In genomic region chr15:36887214-36888017, GRCh38 we compare ENCODE assay signal across 9 cellular contexts.
DNase-seq lines count a peak whose midpoint lies in the region; ATAC-seq and TF ChIP-seq lines count a peak whose summit lies in the region.
"Had no signal": no experiment of that assay in that cellular context is flagged by ENCODE, and none has a peak within 500 bp of the region (broad histone marks: within the 10 kb centered on the region; RNA-seq: fewer than 3 reads in every experiment).

No MANE protein-coding gene starts in this region.

- ATAC-seq in GM19397 (IDR thresholded peaks at IDR 0.05; ENCODE audit: unreplicated experiment) (no peak), GM19452 (IDR thresholded peaks at IDR 0.05; ENCODE audit: unreplicated experiment) (no peak), HG02763 (IDR thresholded peaks at IDR 0.05; ENCODE audit: unreplicated experiment) (no peak)

- no peak for TF ChIP-seq CTCF in right atrium auricular region (IDR thresholded peaks at IDR 0.05)

- H3K4me1 ChIP-seq in adipocyte (ENCODE audit: control insufficient read depth, insufficient read depth, low read length) (peaks cover 18% of the 10 kb centered on the region), right atrium auricular region (peaks cover 0 to 30% of the 10 kb centered on the region in 2 donors), rectal smooth muscle tissue (ENCODE audit: control insufficient read depth, insufficient read depth, low read length) (peaks cover 25% of the 10 kb centered on the region)

- H3K9me3 ChIP-seq in adipocyte (ENCODE audit: control insufficient read depth, low read length) (no peaks in the 10 kb centered on the region), right atrium auricular region (no peaks in the 10 kb centered on the region)

- H3K36me3 ChIP-seq in adipocyte (ENCODE audit: control insufficient read depth, insufficient read depth, low read length, severe bottlenecking) (peaks cover 20% of the 10 kb centered on the region), right atrium auricular region (peaks cover 11% of the 10 kb centered on the region), rectal smooth muscle tissue (ENCODE audit: control insufficient read depth, insufficient read depth, low read length) (no peaks in the 10 kb centered on the region)

- DNase-seq in GM03348 (ENCODE audit: low spot score) (peak; percentile 52), adipocyte (ENCODE audit: low read depth) (no peak), right atrium auricular region (ENCODE audit: low spot score) (no peak), NCI-H2107 (lab: John Stamatoyannopoulos, UW) (no peak)
- DNase-seq: DND-41 had no signal

- peak overlapping the region; percentile 76 for H3K4me3 ChIP-seq in adipocyte (ENCODE audit: low read length)
- peak overlapping the region; percentile 16 to 37 for H3K4me3 ChIP-seq in right atrium auricular region
- peak overlapping the region; percentile 23 for H3K4me3 ChIP-seq in rectal smooth muscle tissue (ENCODE audit: low read length)

- H3K9ac ChIP-seq in adipocyte (ENCODE audit: low read length) (peak overlapping the region; percentile 56), rectal smooth muscle tissue (ENCODE audit: low read length) (no peak overlapping the region)

- no peak overlapping the region for H3K27ac ChIP-seq in right atrium auricular region
- peak overlapping the region; percentile 84 for H3K27ac ChIP-seq in rectal smooth muscle tissue (ENCODE audit: low read depth, low read length)

- H3K27me3 ChIP-seq in adipocyte (replicated peaks; ENCODE audit: control insufficient read depth, insufficient read depth, low read length) (peaks cover 14% of the 10 kb centered on the region), right atrium auricular region (peaks cover 19 to 20% of the 10 kb centered on the region in 2 donors), rectal smooth muscle tissue (ENCODE audit: control insufficient read depth, insufficient read depth, low read length) (peaks cover 3% of the 10 kb centered on the region)

Comparison
In these comparisons a context has a peak if more than half of its experiments do, and no peak if none do; other contexts are left out.
1. H3K4me3 ChIP-seq: peak in every context shown above with its lines; median percentile 76 in adipocyte; 26 in right atrium auricular region; 23 in rectal smooth muscle tissue.